Comparison of ENCODE assay signal across 8 cellular contexts in genomic region chr17:59155439-59156177, GRCh38. TPM values are rescaled to one million over a fixed set of nuclear protein-coding genes. Genes with fewer than 3 reads are reported as not detected.
A peak's percentile ranks its signal among the peaks of the same experiment; 100 is the strongest.
DNase-seq lines count a peak whose midpoint lies in the region; ATAC-seq, FAIRE-seq and TF ChIP-seq lines count a peak whose summit lies in the region.

Gene PRR11, plus strand, starts transcription at chr17:59155746. Its CDS starts 14,007 bp downstream, at chr17:59169753.

- TF ChIP-seq CTCF in A549 (IDR thresholded peaks at IDR 0.05) (no peak), WI38 (IDR thresholded peaks at IDR 0.05; ENCODE audit: low read depth, low read length) (no peak)

- H3K4me1 ChIP-seq in A549: peaks cover 65% of the 10 kb centered on the region

- TF ChIP-seq POLR2A in A549 (IDR thresholded peaks at IDR 0.05; ENCODE audit: low read length): no peak

- 1% methylated on average over 25 of the region's 25 CpGs for WGBS in A549 (ENCODE audit: missing lambda C conversion rate)

- no peak for TF ChIP-seq RAD21 in A549 (conservative IDR thresholded peaks at IDR 0.05 in 1 of 2, IDR thresholded peaks at IDR 0.05 in 1 of 2)

- no peak for DNase-seq in A549 (ENCODE audit: low read depth in 1 of 2, low spot score in 1 of 2)
- DNase-seq in NCI-H2107 treated with DMSO at 0.1 percent for 48 hours (lab: John Stamatoyannopoulos, UW; ENCODE audit: unreplicated experiment): peak; percentile 100
- DNase-seq in central memory CD4-positive, alpha-beta T cell: peak; percentile 99
- peak; percentile 100 for DNase-seq in inferior parietal cortex (ENCODE audit: extremely low spot score)
- peak; percentile 66 to 82 for DNase-seq in stimulated activated CD4-positive, alpha-beta T cell treated with anti-CD3 and anti-CD28 coated beads, Interleukin-15, amount 100 ng/mL, for 1 hour (ENCODE audit: low read depth in 1 of 2, low spot score in 1 of 2)

- FAIRE-seq in A549 (lab: Jason Lieb, UNC): peak; percentile 28

- H3K4me3 ChIP-seq in A549: peak within 1 kb of the TSS; percentile 77
- peak within 1 kb of the TSS; percentile 79 for H3K4me3 ChIP-seq in WI38 (ENCODE audit: low read depth, low read length)

- POLR2A ChIA-PET in A549 (lab: Yijun Ruan, JAX): interaction anchor here (0.5 to 2.9 kb wide), 13 partner anchors 9 to 637 kb away, joined by 3 to 27 read pairs (median 4); partner anchors contain the start of genes CLTC, DHX40, GDPD1 and SMG8

- H3K4me2 ChIP-seq in A549: peak within 1 kb of the TSS; percentile 90

- H3K9me3 ChIP-seq in A549: no peaks in the 10 kb centered on the region

- CTCF ChIA-PET in A549 (lab: Yijun Ruan, JAX): interaction anchor here (0.6 to 3.9 kb wide), 4 partner anchors 10 to 87 kb away, joined by 3 to 18 read pairs (median 4); partner anchors contain the start of gene TRIM37

- ATAC-seq in A549 (peak; percentile 93 to 94), GM18520 (IDR thresholded peaks at IDR 0.05; ENCODE audit: unreplicated experiment) (peak; percentile 79), HG03045 (IDR thresholded peaks at IDR 0.05; ENCODE audit: unreplicated experiment) (peak; percentile 87)

- peak within 1 kb of the TSS; percentile 89 to 93 for H3K27ac ChIP-seq in A549

- TF ChIP-seq EP300 in A549 (IDR thresholded peaks at IDR 0.05): no peak

TF ChIP-seq in A549, 52 proteins besides CTCF, POLR2A, EP300 and RAD21:
- TF ChIP-seq SREBF2 (IDR thresholded peaks at IDR 0.05) (0 out of 2 replicates have a peak, but pooled peaks have one; percentile 2), MAX (IDR thresholded peaks at IDR 0.05) (peak; percentile 32; the same call in 1 of the 2 replicates), E2F6 (IDR thresholded peaks at IDR 0.05; ENCODE audit: borderline replicate concordance, low read depth) (peak; percentile 39; the same call in 1 of the 2 replicates), RFX5 (IDR thresholded peaks at IDR 0.05) (peak; percentile 56; the same call in 1 of the 2 replicates), REST (IDR thresholded peaks at IDR 0.05) (no peak), PHF8 (IDR thresholded peaks at IDR 0.05; ENCODE audit: borderline replicate concordance, low read depth) (0 out of 2 replicates have a peak, but pooled peaks have one; percentile 31), CHD2 (IDR thresholded peaks at IDR 0.05; ENCODE audit: low read length, partially characterized antibody) (no peak), HDAC2 (IDR thresholded peaks at IDR 0.05) (peak; percentile 88), KDM5A (IDR thresholded peaks at IDR 0.05) (peak; percentile 76), KDM1A (IDR thresholded peaks at IDR 0.05; ENCODE audit: low read depth) (no peak), ZNF302 (CRISPR knock-in tag; IDR thresholded peaks at IDR 0.05) (no peak), RCOR1 (IDR thresholded peaks at IDR 0.05; ENCODE audit: low read depth, low read length) (no peak)

RNA-seq across cellular contexts. Expression of gene PRR11, which starts in this region (rescaled TPM):
- 54.4 and 66.4 TPM in 2 replicates for polyA plus RNA-seq in A549 (2011; rRNA removed)
- 44.5 and 50.5 TPM in 2 replicates for polyA plus RNA-seq in A549 (2012; cell fraction: cytosol; rRNA removed)
- polyA plus RNA-seq in A549 (2012; cell fraction: nucleus; rRNA removed): 9.9 and 14.7 TPM in 2 replicates
- 58.1 to 70.9 TPM (median 66.9 TPM) in 3 replicates for polyA plus RNA-seq in A549 (2017; fragmentation: RNase III; extraction: RNeasy Plus Mini Kit Qiagen cat#74134 plus additional on column Dnase treatment)
- 43.3 and 43.9 TPM in 2 replicates for polyA minus RNA-seq in A549 (2011; rRNA and poly(A)+ RNA removed)

Comparison
In these comparisons a context has a peak if more than half of its experiments do, and no peak if none do; other contexts are left out.
1. DNase-seq: peak in NCI-H2107 treated with DMSO at 0.1 percent for 48 hours (single experiment), central memory CD4-positive, alpha-beta T cell (single experiment), inferior parietal cortex (single experiment) and stimulated activated CD4-positive, alpha-beta T cell treated with anti-CD3 and anti-CD28 coated beads, Interleukin-15, amount 100 ng/mL, for 1 hour (2 of 2); none in A549 (0 of 2).
2. Peak in every context shown above with its lines, with median percentiles within 50 percentile points of each other: ATAC-seq.